8 cellular contexts compared by ENCODE assay signal in genomic region chr3:122794779-122795673, GRCh38. TPM values are rescaled to one million over a fixed set of nuclear protein-coding genes. Genes with fewer than 3 reads are reported as not detected.
DNase-seq lines count a peak whose midpoint lies in the region; ATAC-seq and TF ChIP-seq lines count a peak whose summit lies in the region.

Gene SLC49A4, plus strand, starts transcription at chr3:122795069. Its CDS starts 124 bp downstream, at chr3:122795193.

- ATAC-seq in GM19324 (IDR thresholded peaks at IDR 0.05; ENCODE audit: low FRiP score, unreplicated experiment), result peak; percentile 85
- ATAC-seq in HG03469 (IDR thresholded peaks at IDR 0.05; ENCODE audit: unreplicated experiment), result peak; percentile 52

- H3K4me3 Mint-ChIP-seq in activated CD4-positive, alpha-beta T cell treated with anti-CD3 and anti-CD28 coated beads, Interleukin-2, amount 10 ng/mL, durations not matched to agents 24 days and 14 days, result peak within 1 kb of the TSS; percentile 90

- H3K9me3 ChIP-seq in effector memory CD4-positive, alpha-beta T cell (ENCODE audit: control insufficient read depth, low read length), result no peaks in the 10 kb centered on the region

- peaks cover 20% of the 10 kb centered on the region for H3K4me1 ChIP-seq in effector memory CD4-positive, alpha-beta T cell (ENCODE audit: control insufficient read depth, insufficient read depth, low read length, poor library complexity, severe bottlenecking)

- H3K36me3 ChIP-seq in effector memory CD4-positive, alpha-beta T cell (ENCODE audit: control insufficient read depth, insufficient read depth, low read length), result no peaks in the 10 kb centered on the region

- H3K27ac ChIP-seq in effector memory CD4-positive, alpha-beta T cell (ENCODE audit: insufficient read depth, low read length, poor library complexity, severe bottlenecking), result peak within 1 kb of the TSS; percentile 78

- H3K4me3 ChIP-seq in AG04449 (ENCODE audit: low read depth, low read length), result peak within 1 kb of the TSS; percentile 87
- peak within 1 kb of the TSS; percentile 68 for H3K4me3 ChIP-seq in effector memory CD4-positive, alpha-beta T cell (ENCODE audit: insufficient read depth, low read depth, low read length, poor library complexity, severe bottlenecking)

- CTCF ChIA-PET in AG04449 (lab: Yijun Ruan, JAX), result no interaction called here

- no peak for DNase-seq in AG04449 (ENCODE audit: low read depth, low spot score)
- DNase-seq in activated CD4-positive, alpha-beta T cell treated with anti-CD3 and anti-CD28 coated beads, Interleukin-2, amount 10 ng/mL, durations not matched to agents 24 days and 14 days, result peak; percentile 92
- DNase-seq in effector memory CD4-positive, alpha-beta T cell, result peak; percentile 55 to 66 (median 64)
- peak; percentile 92 for DNase-seq in mesenteric fat pad (ENCODE audit: low spot score)
- DNase-seq in stimulated activated CD8-positive, alpha-beta memory T cell treated with anti-CD3 and anti-CD28 coated beads, Interleukin-15, amount 100 ng/mL, for 48 hours (ENCODE audit: low read depth in 2 of 2), result peak; percentile 68 to 69
- no peak for DNase-seq in SIG-M5 treated with dmso at 0.1 percent for 504 hours (lab: John Stamatoyannopoulos, UW; ENCODE audit: unreplicated experiment)

- peaks cover 5% of the 10 kb centered on the region for H3K36me3 Mint-ChIP-seq in activated CD4-positive, alpha-beta T cell treated with anti-CD3 and anti-CD28 coated beads, Interleukin-2, amount 10 ng/mL, durations not matched to agents 24 days and 14 days (ENCODE audit: low read depth)

- intact Hi-C loops in activated CD4-positive, alpha-beta T cell treated with anti-CD3 and anti-CD28 coated beads, Interleukin-2, amount 10 ng/mL, durations not matched to agents 24 days and 14 days (cut with micrococcal nuclease), result loop anchor here (2.0 to 5.0 kb wide), 4 partner anchors 233 to 1248 kb away; partner anchors contain the start of genes DTX3L, FAM162A, PARP9 and SEC22A

- POLR2A ChIA-PET in AG04449 (lab: Yijun Ruan, JAX), result no interaction called here

- no peaks in the 10 kb centered on the region for H3K27me3 Mint-ChIP-seq in activated CD4-positive, alpha-beta T cell treated with anti-CD3 and anti-CD28 coated beads, Interleukin-2, amount 10 ng/mL, durations not matched to agents 24 days and 14 days

- H3K4me1 Mint-ChIP-seq in activated CD4-positive, alpha-beta T cell treated with anti-CD3 and anti-CD28 coated beads, Interleukin-2, amount 10 ng/mL, durations not matched to agents 24 days and 14 days, result peaks cover 32% of the 10 kb centered on the region

- peak; percentile 11 for TF ChIP-seq CTCF in AG04449 (IDR thresholded peaks at IDR 0.05; ENCODE audit: insufficient read depth, low read length, missing control alignments)

- no peaks in the 10 kb centered on the region for H3K9me3 Mint-ChIP-seq in activated CD4-positive, alpha-beta T cell treated with anti-CD3 and anti-CD28 coated beads, Interleukin-2, amount 10 ng/mL, durations not matched to agents 24 days and 14 days

- H3K27ac Mint-ChIP-seq in activated CD4-positive, alpha-beta T cell treated with anti-CD3 and anti-CD28 coated beads, Interleukin-2, amount 10 ng/mL, durations not matched to agents 24 days and 14 days, result peak within 1 kb of the TSS; percentile 88

- no peaks in the 10 kb centered on the region for H3K27me3 ChIP-seq in effector memory CD4-positive, alpha-beta T cell (replicated peaks; ENCODE audit: control insufficient read depth, insufficient read depth, low read length, poor library complexity, severe bottlenecking)

RNA-seq across cellular contexts. Expression of gene SLC49A4, which starts in this region (rescaled TPM):
- total RNA-seq in activated CD4-positive, alpha-beta T cell treated with anti-CD3 and anti-CD28 coated beads, Interleukin-2, amount 10 ng/mL, durations not matched to agents 24 days and 14 days, result 1.4 and 1.5 TPM in 2 replicates
- 16.2 TPM for total RNA-seq in mesenteric fat pad

Comparison
In these comparisons a context has a peak if more than half of its experiments do, and no peak if none do; other contexts are left out.
1. DNase-seq: peak in activated CD4-positive, alpha-beta T cell treated with anti-CD3 and anti-CD28 coated beads, Interleukin-2, amount 10 ng/mL, durations not matched to agents 24 days and 14 days (single experiment), effector memory CD4-positive, alpha-beta T cell (3 of 3), mesenteric fat pad (single experiment) and stimulated activated CD8-positive, alpha-beta memory T cell treated with anti-CD3 and anti-CD28 coated beads, Interleukin-15, amount 100 ng/mL, for 48 hours (2 of 2); none in AG04449 (single experiment) and SIG-M5 treated with dmso at 0.1 percent for 504 hours (single experiment).